Comparison of ENCODE assay signal across 13 cellular contexts in genomic region chr7:41189866-41190265, GRCh38.
DNase-seq lines count a peak whose midpoint lies in the region; ATAC-seq, FAIRE-seq and TF ChIP-seq lines count a peak whose summit lies in the region.
"Had no signal": no experiment of that assay in that cellular context is flagged by ENCODE, and none has a peak within 500 bp of the region (broad histone marks: within the 10 kb centered on the region; RNA-seq: fewer than 3 reads in every experiment).

No MANE protein-coding gene starts in this region.

- TF ChIP-seq CTCF in astrocyte (IDR thresholded peaks at IDR 0.05; ENCODE audit: insufficient read depth, low read depth, low read length) (no peak), kidney epithelial cell (IDR thresholded peaks at IDR 0.05; ENCODE audit: insufficient read depth, low read length, poor library complexity, severe bottlenecking) (no peak), vagina (IDR thresholded peaks at IDR 0.05) (no peak)

- peak overlapping the region; percentile 77 for H3K9ac ChIP-seq in astrocyte (ENCODE audit: low read length)

- H3K27me3 Mint-ChIP-seq in astrocyte (ENCODE audit: low read depth, unreplicated experiment) = no peaks in the 10 kb centered on the region
- H3K27me3 Mint-ChIP-seq: CD4-positive, CD25-positive, alpha-beta regulatory T cell; T-helper 17 cell had no signal

- peak overlapping the region; percentile 98 for H3K27ac Mint-ChIP-seq in astrocyte (ENCODE audit: unreplicated experiment)
- H3K27ac Mint-ChIP-seq: activated T-helper 1 cell treated with anti-CD3 and anti-CD28 coated beads, Interleukin-12 subunit alpha, Interleukin-12 subunit beta, Interleukin-2, Interleukin-4 antibody, amounts not matched to agents 30 ng/mL and 10 ng/mL and 1 ng/mL, durations not matched to agents 14 hours and 24 hours and 36 hours; CD4-positive, CD25-positive, alpha-beta regulatory T cell; T-helper 17 cell had no signal

- H3K27me3 ChIP-seq in astrocyte (ENCODE audit: insufficient read depth, low read length) (no peaks in the 10 kb centered on the region), kidney epithelial cell (ENCODE audit: control insufficient read depth, insufficient read depth, low read length) (no peaks in the 10 kb centered on the region), vagina (no peaks in the 10 kb centered on the region)

- intact Hi-C loops in vagina (cut with DNase I) = no loop called here

- H3K4me3 ChIP-seq in astrocyte (ENCODE audit: insufficient read depth, low read depth, low read length) (peak overlapping the region; percentile 13), kidney epithelial cell (ENCODE audit: low read depth, low read length) (no peak overlapping the region), vagina (no peak overlapping the region)

- H3K4me1 Mint-ChIP-seq in astrocyte (ENCODE audit: low read depth, unreplicated experiment) = peaks cover 35% of the 10 kb centered on the region
- H3K4me1 Mint-ChIP-seq: CD4-positive, CD25-positive, alpha-beta regulatory T cell; T-helper 17 cell had no signal

- H3K36me3 Mint-ChIP-seq in astrocyte (ENCODE audit: low read depth, unreplicated experiment) = no peaks in the 10 kb centered on the region
- H3K36me3 Mint-ChIP-seq: CD4-positive, CD25-positive, alpha-beta regulatory T cell had no signal

- DNase-seq in AG08395 (ENCODE audit: low spot score) (peak; percentile 67), HTR-8/SVneo (ENCODE audit: insufficient read length, low spot score) (peak; percentile 60), astrocyte (ENCODE audit: low read depth) (peak; percentile 98), kidney epithelial cell (ENCODE audit: low read depth) (peak; percentile 94), vagina (ENCODE audit: extremely low spot score in 2 of 2) (no peak), ureter (ENCODE audit: low spot score) (no peak)
- DNase-seq: CD4-positive, CD25-positive, alpha-beta regulatory T cell; NCI-H446 treated with DMSO at 0.1 percent for 48 hours; T-helper 17 cell had no signal

- no peak for TF ChIP-seq POLR2A in vagina (IDR thresholded peaks at IDR 0.05)

- H3K27ac ChIP-seq in astrocyte (ENCODE audit: low read depth, low read length) (peak overlapping the region; percentile 99), vagina (no peak overlapping the region)

- H3K4me1 ChIP-seq in astrocyte (ENCODE audit: insufficient read depth, low read length) (peaks cover 26% of the 10 kb centered on the region), vagina (no peaks in the 10 kb centered on the region)

- peak overlapping the region; percentile 63 for H3K4me2 ChIP-seq in astrocyte (ENCODE audit: low read length)

- no peaks in the 10 kb centered on the region for H3K79me2 ChIP-seq in astrocyte (ENCODE audit: insufficient read depth, low read length)

- no peaks in the 10 kb centered on the region for H3K36me3 ChIP-seq in astrocyte (ENCODE audit: insufficient read depth, low read length)
- H3K36me3 ChIP-seq in kidney epithelial cell (ENCODE audit: control insufficient read depth, insufficient read depth, low read length) = no peaks in the 10 kb centered on the region
- no peaks in the 10 kb centered on the region for H3K36me3 ChIP-seq in vagina

- H4K20me1 ChIP-seq in astrocyte (ENCODE audit: insufficient read depth, low read length) = no peaks in the 10 kb centered on the region

- H3K4me3 Mint-ChIP-seq in astrocyte (ENCODE audit: unreplicated experiment) = peak overlapping the region; percentile 28
- H3K4me3 Mint-ChIP-seq: activated T-helper 1 cell treated with anti-CD3 and anti-CD28 coated beads, Interleukin-12 subunit alpha, Interleukin-12 subunit beta, Interleukin-2, Interleukin-4 antibody, amounts not matched to agents 30 ng/mL and 10 ng/mL and 1 ng/mL, durations not matched to agents 14 hours and 24 hours and 36 hours; T-helper 17 cell had no signal

- FAIRE-seq in HTR-8/SVneo (lab: Jason Lieb, UNC) (peak; percentile 89), astrocyte (lab: Jason Lieb, UNC) (peak; percentile 95)
- FAIRE-seq: endometrium had no signal

- no peak for ATAC-seq in HG03442 (IDR thresholded peaks at IDR 0.05; ENCODE audit: unreplicated experiment)
- no peak for ATAC-seq in HG02642 (IDR thresholded peaks at IDR 0.05; ENCODE audit: poor library complexity, unreplicated experiment)
- ATAC-seq: T-helper 17 cell had no signal

- H3K9me3 ChIP-seq in astrocyte (ENCODE audit: insufficient read depth, low read depth, low read length) (no peaks in the 10 kb centered on the region), vagina (no peaks in the 10 kb centered on the region)

- no peak overlapping the region for H2AFZ ChIP-seq in astrocyte (ENCODE audit: low read depth, low read length)

- H3K9me3 Mint-ChIP-seq in astrocyte (ENCODE audit: unreplicated experiment) = peaks cover 4% of the 10 kb centered on the region
- H3K9me3 Mint-ChIP-seq: activated T-helper 1 cell treated with anti-CD3 and anti-CD28 coated beads, Interleukin-12 subunit alpha, Interleukin-12 subunit beta, Interleukin-2, Interleukin-4 antibody, amounts not matched to agents 30 ng/mL and 10 ng/mL and 1 ng/mL, durations not matched to agents 14 hours and 24 hours and 36 hours had no signal

Comparison
In these comparisons a context has a peak if more than half of its experiments do, and no peak if none do; other contexts are left out.
1. DNase-seq: peak in AG08395 (single experiment), HTR-8/SVneo (single experiment), astrocyte (single experiment) and kidney epithelial cell (single experiment); none in vagina (0 of 2) and ureter (single experiment).